In genomic region chr12:91203610-91204009, GRCh38 we compare ENCODE assay signal across 12 cellular contexts. TPM values are rescaled to one million over a fixed set of nuclear protein-coding genes. Genes with fewer than 3 reads are reported as not detected.
"Had no signal": no experiment of that assay in that cellular context is flagged by ENCODE, and none has a peak within 500 bp of the region (broad histone marks: within the 10 kb centered on the region; RNA-seq: fewer than 3 reads in every experiment).

No MANE protein-coding gene starts in this region.

- H3K27me3 Mint-ChIP-seq: activated CD4-positive, alpha-beta memory T cell treated with anti-CD3 and anti-CD28 coated beads, Interleukin-2, amount 10 ng/mL, durations not matched to agents 7 days and 5 days; activated T-cell treated with anti-CD3 and anti-CD28 coated beads, Interleukin-2, amount 50 U/mL, for 24 hours; stimulated activated naive B cell treated with anti-CD40 and anti-IgM and Interleukin-4, amounts not matched to agents 10 μg/mL and 1 μg/mL and 100 μg/mL, for 72 hours had no signal

- H3K36me3 Mint-ChIP-seq: stimulated activated naive B cell treated with anti-CD40 and anti-IgM and Interleukin-4, amounts not matched to agents 10 μg/mL and 1 μg/mL and 100 μg/mL, for 72 hours; T-cell had no signal

- H3K9me3 ChIP-seq: colonic mucosa, esophagus muscularis mucosa, neutrophil, thyroid gland had no signal

- DNase-seq: activated CD4-positive, alpha-beta memory T cell treated with anti-CD3 and anti-CD28 coated beads, Interleukin-2, amount 10 ng/mL, durations not matched to agents 7 days and 5 days; activated naive CD4-positive, alpha-beta T cell treated with anti-CD3 and anti-CD28 coated beads, Interleukin-2, amount 50 U/mL, for 16 hours; activated T-cell treated with anti-CD3 and anti-CD28 coated beads, Interleukin-2, amount 50 U/mL, for 24 hours; colonic mucosa; stimulated activated CD4-positive, alpha-beta T cell treated with anti-CD3 and anti-CD28 coated beads, Interleukin-4, amount 100 ng/mL, for 1 hour; stimulated activated naive B cell treated with anti-CD40 and anti-IgM and Interleukin-4, amounts not matched to agents 10 μg/mL and 1 μg/mL and 100 μg/mL, for 72 hours; T-cell; T1000; thyroid gland had no signal

- H3K9me3 Mint-ChIP-seq: activated CD4-positive, alpha-beta memory T cell treated with anti-CD3 and anti-CD28 coated beads, Interleukin-2, amount 10 ng/mL, durations not matched to agents 7 days and 5 days had no signal

- H3K4me3 Mint-ChIP-seq: activated CD4-positive, alpha-beta memory T cell treated with anti-CD3 and anti-CD28 coated beads, Interleukin-2, amount 10 ng/mL, durations not matched to agents 7 days and 5 days; activated T-cell treated with anti-CD3 and anti-CD28 coated beads, Interleukin-2, amount 50 U/mL, for 24 hours; stimulated activated naive B cell treated with anti-CD40 and anti-IgM and Interleukin-4, amounts not matched to agents 10 μg/mL and 1 μg/mL and 100 μg/mL, for 72 hours; T-cell had no signal

- H3K4me1 ChIP-seq: colonic mucosa, esophagus muscularis mucosa had no signal

- H3K4me3 ChIP-seq: colonic mucosa, esophagus muscularis mucosa, lung, thyroid gland had no signal

- H3K27me3 ChIP-seq: colonic mucosa, esophagus muscularis mucosa, neutrophil, thyroid gland had no signal

- H3K36me3 ChIP-seq: colonic mucosa, esophagus muscularis mucosa, neutrophil, thyroid gland had no signal

- H3K4me1 Mint-ChIP-seq: activated CD4-positive, alpha-beta memory T cell treated with anti-CD3 and anti-CD28 coated beads, Interleukin-2, amount 10 ng/mL, durations not matched to agents 7 days and 5 days; stimulated activated naive B cell treated with anti-CD40 and anti-IgM and Interleukin-4, amounts not matched to agents 10 μg/mL and 1 μg/mL and 100 μg/mL, for 72 hours; T-cell had no signal

- H3K27ac ChIP-seq: colonic mucosa, esophagus muscularis mucosa, neutrophil had no signal

- H3K27ac Mint-ChIP-seq: activated CD4-positive, alpha-beta memory T cell treated with anti-CD3 and anti-CD28 coated beads, Interleukin-2, amount 10 ng/mL, durations not matched to agents 7 days and 5 days; activated T-cell treated with anti-CD3 and anti-CD28 coated beads, Interleukin-2, amount 50 U/mL, for 24 hours; stimulated activated naive B cell treated with anti-CD40 and anti-IgM and Interleukin-4, amounts not matched to agents 10 μg/mL and 1 μg/mL and 100 μg/mL, for 72 hours; T-cell had no signal

- ATAC-seq: stimulated activated naive B cell treated with anti-CD40 and anti-IgM and Interleukin-4, amounts not matched to agents 10 μg/mL and 1 μg/mL and 100 μg/mL, for 72 hours; T-cell had no signal

RNA-seq across cellular contexts. Expression of gene DCN, which starts 21.0 kb away (rescaled TPM):
- total RNA-seq: activated CD4-positive, alpha-beta memory T cell treated with anti-CD3 and anti-CD28 coated beads, Interleukin-2, amount 10 ng/mL, durations not matched to agents 7 days and 5 days had no signal
